Comparison of ENCODE assay signal across 19 cellular contexts in genomic region chr5:38636626-38637025, GRCh38.
DNase-seq lines count a peak whose midpoint lies in the region; ATAC-seq and TF ChIP-seq lines count a peak whose summit lies in the region.
"Had no signal": no experiment of that assay in that cellular context is flagged by ENCODE, and none has a peak within 500 bp of the region (broad histone marks: within the 10 kb centered on the region; RNA-seq: fewer than 3 reads in every experiment).

No MANE protein-coding gene starts in this region.

- H3K79me2 ChIP-seq in PC-3 (ENCODE audit: low read length) = no peaks in the 10 kb centered on the region

- peaks cover 16% of the 10 kb centered on the region for H3K9me3 Mint-ChIP-seq in MCF 10A (ENCODE audit: unreplicated experiment)

- POLR2A ChIA-PET in MCF 10A (lab: Yijun Ruan, JAX) (no interaction called here), PC-3 (lab: Charles Lee; ENCODE audit: unreplicated experiment) (interaction anchor here (0.6 kb wide), 1 partner anchor 79 kb away, joined by 3 read pairs; no protein-coding TSS in a partner anchor)

- H3F3A ChIP-seq in PC-3 (ENCODE audit: low read length, unreplicated experiment) = no peaks in the 10 kb centered on the region

- intact Hi-C loops in MCF 10A (cut with micrococcal nuclease) = no loop called here
- intact Hi-C loops in PC-3 (cut with micrococcal nuclease) = no loop called here

- H3K4me3 ChIP-seq in PC-3 (ENCODE audit: low read length) (no peak overlapping the region), lung (no peak overlapping the region)
- H3K4me3 ChIP-seq: BLaER1 treated with 17β-estradiol and CSF1 and Interleukin-3, amounts not matched to agents 10 nM and 100 nM; neural progenitor cell; uterus had no signal

- H3K9me3 ChIP-seq in PC-3 (ENCODE audit: low read length) (peaks cover 9% of the 10 kb centered on the region), lung (ENCODE audit: control insufficient read depth in 2 of 2, insufficient read depth in 1 of 2, low read length in 1 of 2) (peaks cover 3 to 5% of the 10 kb centered on the region in 2 donors)
- H3K9me3 ChIP-seq: uterus had no signal

- no peaks in the 10 kb centered on the region for H3K36me3 Mint-ChIP-seq in MCF 10A (ENCODE audit: insufficient read depth, unreplicated experiment)

- TF ChIP-seq CTCF in MCF 10A (IDR thresholded peaks at IDR 0.05; ENCODE audit: unreplicated experiment) (no peak), PC-3 (conservative IDR thresholded peaks at IDR 0.05; ENCODE audit: low read depth, low read length) (no peak), lung (IDR thresholded peaks at IDR 0.05; ENCODE audit: control extremely low read depth, extremely low read depth) (no peak)

- peaks cover 4% of the 10 kb centered on the region for H3K4me1 Mint-ChIP-seq in MCF 10A (ENCODE audit: insufficient read depth, unreplicated experiment)
- H3K4me1 Mint-ChIP-seq: neural progenitor cell had no signal

- no peak overlapping the region for H3K27ac ChIP-seq in PC-3 (ENCODE audit: low read length)
- no peak overlapping the region for H3K27ac ChIP-seq in lung (ENCODE audit: low read depth in 1 of 2, low read length in 1 of 2)
- H3K27ac ChIP-seq: BLaER1 treated with 17β-estradiol and CSF1 and Interleukin-3, amounts not matched to agents 10 nM and 100 nM; neural progenitor cell; uterus had no signal

- no peaks in the 10 kb centered on the region for H4K20me1 ChIP-seq in PC-3 (ENCODE audit: low read length)
- H4K20me1 ChIP-seq: BLaER1 treated with 17β-estradiol and CSF1 and Interleukin-3, amounts not matched to agents 10 nM and 100 nM had no signal

- no peak overlapping the region for H3K4me3 Mint-ChIP-seq in MCF 10A (ENCODE audit: unreplicated experiment)
- H3K4me3 Mint-ChIP-seq: neural progenitor cell had no signal

- WGBS in lung, 2 donors = 69 to 88% methylated on average over 4 of the region's 4 CpGs

- no peaks in the 10 kb centered on the region for H3K9me2 ChIP-seq in PC-3 (replicated peaks; ENCODE audit: low read length)

- H3K36me3 ChIP-seq in PC-3 (ENCODE audit: low read depth, low read length) (no peaks in the 10 kb centered on the region; the same call in 1 of the 2 replicates), lung (ENCODE audit: control insufficient read depth in 2 of 2, insufficient read depth in 2 of 2, low read length in 2 of 2) (no peaks in the 10 kb centered on the region)
- H3K36me3 ChIP-seq: neural progenitor cell, uterus had no signal

- ATAC-seq in PC-3 (peak; percentile 85), lung (ENCODE audit: insufficient read depth, low FRiP score) (no peak)
- ATAC-seq: activated naive CD4-positive, alpha-beta T cell treated with anti-CD3 and anti-CD28 coated beads, Interleukin-2, amount 50 U/mL, for 72 hours; left lobe of liver had no signal

- no peak overlapping the region for H3K27ac Mint-ChIP-seq in MCF 10A (ENCODE audit: low read depth, unreplicated experiment)
- H3K27ac Mint-ChIP-seq: activated naive CD4-positive, alpha-beta T cell treated with anti-CD3 and anti-CD28 coated beads, Interleukin-2, amount 50 U/mL, for 72 hours; neural progenitor cell had no signal

- no peak overlapping the region for H3K9ac ChIP-seq in PC-3 (ENCODE audit: low read length)
- H3K9ac ChIP-seq: BLaER1 treated with 17β-estradiol and CSF1 and Interleukin-3, amounts not matched to agents 10 nM and 100 nM; neural progenitor cell had no signal

- BruUV-seq in MCF 10A (replicated peaks; lab: Mats Ljungman, UMichigan) (no TSS peak), PC-3 (replicated peaks; lab: Mats Ljungman, UMichigan) (no TSS peak)

- H2AFZ ChIP-seq in PC-3 (ENCODE audit: low read length) = peak overlapping the region; percentile 15; the same call in 1 of the 2 replicates
- H2AFZ ChIP-seq: neural progenitor cell had no signal

- in situ Hi-C loops in T47D (cut with HindIII; ENCODE audit: low pct_unique_long_range_greater_than_20kb, low sequenced_read_pairs) = no loop called here

- CTCF ChIA-PET in MCF 10A (lab: Yijun Ruan, JAX) = no interaction called here
- CTCF ChIA-PET in PC-3 (lab: Charles Lee) = no interaction called here

- H3K27me3 ChIP-seq in PC-3 (ENCODE audit: low read length) (no peaks in the 10 kb centered on the region), lung (ENCODE audit: control insufficient read depth, insufficient read depth) (no peaks in the 10 kb centered on the region)
- H3K27me3 ChIP-seq: BLaER1 treated with 17β-estradiol and CSF1 and Interleukin-3, amounts not matched to agents 10 nM and 100 nM; neural progenitor cell; uterus had no signal

- DNase-seq in T47D (ENCODE audit: low read depth in 1 of 2, low spot score in 1 of 2) (peak; percentile 26 to 85), MCF 10A (ENCODE audit: unreplicated experiment) (no peak), PC-3 (peak; percentile 70), lung (ENCODE audit: low spot score) (peak; percentile 52), 8988T (no peak), NCI-H1105 treated with DMSO at 0.1 percent for 48 hours (lab: John Stamatoyannopoulos, UW) (no peak), inferior parietal cortex (ENCODE audit: extremely low spot score) (no peak)
- DNase-seq in stimulated activated CD4-positive, alpha-beta T cell treated with anti-CD3 and anti-CD28 coated beads, Interleukin-2, amount 100 ng/mL, for 24 hours = no peak
- DNase-seq: activated CD4-positive, alpha-beta T cell treated with anti-CD3 and anti-CD28 coated beads for 1 hour; effector CD8-positive, alpha-beta T cell; NCI-H1436; NCI-H345; RPMI8226; T1000; uterus had no signal

- H3K4me2 ChIP-seq in PC-3 (ENCODE audit: low read length) = peak overlapping the region; percentile 12
- H3K4me2 ChIP-seq: BLaER1 treated with 17β-estradiol and CSF1 and Interleukin-3, amounts not matched to agents 10 nM and 100 nM; neural progenitor cell had no signal

- peaks cover 22% of the 10 kb centered on the region for H3K27me3 Mint-ChIP-seq in MCF 10A (ENCODE audit: insufficient read depth, unreplicated experiment)

- H3K4me1 ChIP-seq in PC-3 (ENCODE audit: insufficient read depth, low read length) (peaks cover 8% of the 10 kb centered on the region; the same call in 1 of the 2 replicates), lung (ENCODE audit: control insufficient read depth in 2 of 2, insufficient read depth in 2 of 2, low read length in 2 of 2) (peaks cover 0 to 2% of the 10 kb centered on the region in 2 donors)
- H3K4me1 ChIP-seq: neural progenitor cell, uterus had no signal

Comparison
In these comparisons a context has a peak if more than half of its experiments do, and no peak if none do; other contexts are left out.
1. DNase-seq: peak in T47D (2 of 2), PC-3 (single experiment) and lung (single experiment); none in MCF 10A (single experiment), 8988T (single experiment), stimulated activated CD4-positive, alpha-beta T cell treated with anti-CD3 and anti-CD28 coated beads, Interleukin-2, amount 100 ng/mL, for 24 hours (0 of 2), NCI-H1105 treated with DMSO at 0.1 percent for 48 hours (single experiment) and inferior parietal cortex (single experiment).